Comparison of ENCODE assay signal across 20 cellular contexts in genomic region chr7:17318146-17318545, GRCh38. TPM values are rescaled to one million over a fixed set of nuclear protein-coding genes. Genes with fewer than 3 reads are reported as not detected.
A peak's percentile ranks its signal among the peaks of the same experiment; 100 is the strongest.
DNase-seq lines count a peak whose midpoint lies in the region; ATAC-seq and TF ChIP-seq lines count a peak whose summit lies in the region.
"Had no signal": no experiment of that assay in that cellular context is flagged by ENCODE, and none has a peak within 500 bp of the region (broad histone marks: within the 10 kb centered on the region; RNA-seq: fewer than 3 reads in every experiment).

No MANE protein-coding gene starts in this region.

- peaks cover 21% of the 10 kb centered on the region for H3F3A ChIP-seq in GM23248 (ENCODE audit: insufficient read depth)

- TF ChIP-seq CTCF in fibroblast of the aortic adventitia (IDR thresholded peaks at IDR 0.05; ENCODE audit: insufficient read depth, low read length) = no peak
- no peak for TF ChIP-seq CTCF in BE2C (IDR thresholded peaks at IDR 0.05; ENCODE audit: low read depth, low read length)
- no peak for TF ChIP-seq CTCF in CD4-positive, alpha-beta T cell (IDR thresholded peaks at IDR 0.05)

- no peak overlapping the region for H3K4me2 ChIP-seq in GM23248 (ENCODE audit: unreplicated experiment)

- no peaks in the 10 kb centered on the region for H3K9me3 Mint-ChIP-seq in CD4-positive, alpha-beta T cell
- H3K9me3 Mint-ChIP-seq: activated CD4-positive, alpha-beta T cell treated with anti-CD3 and anti-CD28 coated beads, Interleukin-2, amount 10 ng/mL, durations not matched to agents 24 days and 14 days; activated T-helper 1 cell treated with anti-CD3 and anti-CD28 coated beads, Interleukin-12 subunit alpha, Interleukin-12 subunit beta, Interleukin-2, Interleukin-4 antibody, amounts not matched to agents 30 ng/mL and 10 ng/mL and 1 ng/mL, durations not matched to agents 14 hours and 24 hours and 36 hours; natural killer cell had no signal

- no peak overlapping the region for H3K27ac Mint-ChIP-seq in CD4-positive, alpha-beta T cell
- H3K27ac Mint-ChIP-seq: activated CD4-positive, alpha-beta T cell treated with anti-CD3 and anti-CD28 coated beads, Interleukin-2, amount 10 ng/mL, durations not matched to agents 24 days and 14 days; activated CD8-positive, alpha-beta memory T cell treated with anti-CD3 and anti-CD28 coated beads, Interleukin-2, amount 10 ng/mL, durations not matched to agents 7 days and 5 days; activated T-helper 1 cell treated with anti-CD3 and anti-CD28 coated beads, Interleukin-12 subunit alpha, Interleukin-12 subunit beta, Interleukin-2, Interleukin-4 antibody, amounts not matched to agents 30 ng/mL and 10 ng/mL and 1 ng/mL, durations not matched to agents 14 hours and 24 hours and 36 hours; natural killer cell had no signal

- H3K9me3 ChIP-seq in GM23248 (ENCODE audit: low read depth) (no peaks in the 10 kb centered on the region), BE2C (no peaks in the 10 kb centered on the region)
- no peaks in the 10 kb centered on the region for H3K9me3 ChIP-seq in CD4-positive, alpha-beta T cell (ENCODE audit: control insufficient read depth, low read length)
- H3K9me3 ChIP-seq: tibial artery had no signal

- H3K9ac ChIP-seq in GM23248 = no peak overlapping the region

- peaks cover 41% of the 10 kb centered on the region for H3K36me3 Mint-ChIP-seq in CD4-positive, alpha-beta T cell (ENCODE audit: low read depth)
- H3K36me3 Mint-ChIP-seq: natural killer cell had no signal

- no peak for ATAC-seq in CD4-positive, alpha-beta T cell (ENCODE audit: poor library complexity)
- ATAC-seq: activated CD8-positive, alpha-beta memory T cell treated with anti-CD3 and anti-CD28 coated beads, Interleukin-2, amount 10 ng/mL, durations not matched to agents 7 days and 5 days; natural killer cell had no signal

- WGBS in GM23248 (ENCODE audit: low coverage in 1 of 2, low lambda C conversion rate in 2 of 2, missing lambda C conversion rate in 2 of 2), 2 experiments = 79 to 87% methylated on average over 3 of the region's 3 CpGs

- no peak overlapping the region for H3K4me3 ChIP-seq in GM23248
- no peak overlapping the region for H3K4me3 ChIP-seq in fibroblast of the aortic adventitia (ENCODE audit: low read depth, low read length)
- H3K4me3 ChIP-seq in BE2C (ENCODE audit: low read depth, low read length) = no peak overlapping the region
- H3K4me3 ChIP-seq: tibial artery had no signal

- H2AFZ ChIP-seq in GM23248 = no peak overlapping the region

- H3K4me3 Mint-ChIP-seq in CD4-positive, alpha-beta T cell = no peak overlapping the region
- H3K4me3 Mint-ChIP-seq: activated CD4-positive, alpha-beta T cell treated with anti-CD3 and anti-CD28 coated beads, Interleukin-2, amount 10 ng/mL, durations not matched to agents 24 days and 14 days; activated CD8-positive, alpha-beta memory T cell treated with anti-CD3 and anti-CD28 coated beads, Interleukin-2, amount 10 ng/mL, durations not matched to agents 7 days and 5 days; activated T-helper 1 cell treated with anti-CD3 and anti-CD28 coated beads, Interleukin-12 subunit alpha, Interleukin-12 subunit beta, Interleukin-2, Interleukin-4 antibody, amounts not matched to agents 30 ng/mL and 10 ng/mL and 1 ng/mL, durations not matched to agents 14 hours and 24 hours and 36 hours; natural killer cell had no signal

- POLR2A ChIA-PET in CD4-positive, alpha-beta T cell (lab: Charles Lee) = no interaction called here

- in situ Hi-C loops in GM23248 (cut with MboI) = no loop called here

- H3K36me3 ChIP-seq in GM23248 (ENCODE audit: low read depth) (peaks cover 11% of the 10 kb centered on the region), BE2C (no peaks in the 10 kb centered on the region)
- H3K36me3 ChIP-seq: tibial artery had no signal

- H3K4me1 ChIP-seq in GM23248 (ENCODE audit: insufficient read depth) (peaks cover 38% of the 10 kb centered on the region), BE2C (no peaks in the 10 kb centered on the region)

- H3K27me3 ChIP-seq in GM23248 (replicated peaks; ENCODE audit: insufficient read depth) = no peaks in the 10 kb centered on the region
- no peaks in the 10 kb centered on the region; the same call in 1 of the 2 replicates for H3K27me3 ChIP-seq in BE2C
- no peaks in the 10 kb centered on the region for H3K27me3 ChIP-seq in CD4-positive, alpha-beta T cell (ENCODE audit: control insufficient read depth, insufficient read depth, low read length)
- H3K27me3 ChIP-seq: tibial artery had no signal

- no peak for DNase-seq in GM23248
- DNase-seq in amniotic stem cell (lab: John Stamatoyannopoulos, UW) = peak; percentile 27
- DNase-seq in fibroblast of the aortic adventitia (ENCODE audit: low read depth) = peak; percentile 89
- peak; percentile 70 for DNase-seq in stromal cell of bone marrow (ENCODE audit: low read depth)
- no peak for DNase-seq in BE2C
- DNase-seq in 8988T = no peak
- no peak for DNase-seq in CD4-positive, alpha-beta T cell
- DNase-seq: activated CD4-positive, alpha-beta T cell treated with anti-CD3 and anti-CD28 coated beads, Interleukin-2, amount 10 ng/mL, durations not matched to agents 24 days and 14 days; activated CD8-positive, alpha-beta memory T cell treated with anti-CD3 and anti-CD28 coated beads, Interleukin-2, amount 10 ng/mL, durations not matched to agents 7 days and 5 days; C1 segment of cervical spinal cord; caudate nucleus; natural killer cell; NCI-H146; posterior cingulate gyrus; Right ventricle myocardium superior; stimulated activated naive CD4-positive, alpha-beta T cell treated with Interleukin-2 at 50 U/mL for 16 hours; SW 1271; tibial artery had no signal

- H3K27ac ChIP-seq in GM23248 = 0 out of 2 replicates have a peak overlapping the region, but pooled peaks have one; percentile 2
- H3K27ac ChIP-seq in CD4-positive, alpha-beta T cell (ENCODE audit: low read depth, low read length) = no peak overlapping the region
- H3K27ac ChIP-seq: epithelial cell of prostate, tibial artery had no signal

- intact Hi-C loops in CD4-positive, alpha-beta T cell (cut with DNase I, micrococcal nuclease) = no loop called here

- H3K9me2 ChIP-seq in GM23248 (ENCODE audit: insufficient read depth) = no peaks in the 10 kb centered on the region

- no peaks in the 10 kb centered on the region for H3K27me3 Mint-ChIP-seq in CD4-positive, alpha-beta T cell
- H3K27me3 Mint-ChIP-seq: activated CD4-positive, alpha-beta T cell treated with anti-CD3 and anti-CD28 coated beads, Interleukin-2, amount 10 ng/mL, durations not matched to agents 24 days and 14 days; activated CD8-positive, alpha-beta memory T cell treated with anti-CD3 and anti-CD28 coated beads, Interleukin-2, amount 10 ng/mL, durations not matched to agents 7 days and 5 days had no signal

- H3K4me1 Mint-ChIP-seq in CD4-positive, alpha-beta T cell (ENCODE audit: low read depth) = peaks cover 2% of the 10 kb centered on the region
- H3K4me1 Mint-ChIP-seq: natural killer cell had no signal

- H3K79me2 ChIP-seq in GM23248 (ENCODE audit: insufficient read depth) = peaks cover 100% of the 10 kb centered on the region

- CTCF ChIA-PET in CD4-positive, alpha-beta T cell (lab: Charles Lee) = interaction anchor here (1.4 kb wide), 1 partner anchor 17 kb away, joined by 3 read pairs; no protein-coding TSS in a partner anchor

- no peaks in the 10 kb centered on the region for H4K20me1 ChIP-seq in GM23248 (ENCODE audit: insufficient read depth)

RNA-seq across cellular contexts. Expression of gene AHR, which starts 19.7 kb away (rescaled TPM):
- 90.4 and 98.7 TPM in 2 replicates for total RNA-seq in GM23248 (2014; rRNA removed; shearing (Covaris generic))
- 18.6 and 19.0 TPM in 2 replicates for polyA plus RNA-seq in GM23248 (2016; fragmentation: Nextera tagmentation; extraction: Ambion mirVana)
- total RNA-seq in fibroblast of the aortic adventitia (ENCODE audit: low replicate concordance) = 326 and 493 TPM in 2 replicates
- not detected for polyA plus RNA-seq in BE2C (2012; ENCODE audit: insufficient read depth, insufficient read length, low read depth)
- 10 to 100 TPM; 95.2 to 95.7 TPM for total RNA-seq in CD4-positive, alpha-beta T cell

Comparison
In these comparisons a context has a peak if more than half of its experiments do, and no peak if none do; other contexts are left out.
1. DNase-seq: peak in amniotic stem cell (single experiment), fibroblast of the aortic adventitia (single experiment) and stromal cell of bone marrow (single experiment); none in GM23248 (single experiment), BE2C (single experiment), 8988T (single experiment) and CD4-positive, alpha-beta T cell (0 of 10).